ENCODE assay signal across 35 cellular contexts in the genomic region with DNA sequence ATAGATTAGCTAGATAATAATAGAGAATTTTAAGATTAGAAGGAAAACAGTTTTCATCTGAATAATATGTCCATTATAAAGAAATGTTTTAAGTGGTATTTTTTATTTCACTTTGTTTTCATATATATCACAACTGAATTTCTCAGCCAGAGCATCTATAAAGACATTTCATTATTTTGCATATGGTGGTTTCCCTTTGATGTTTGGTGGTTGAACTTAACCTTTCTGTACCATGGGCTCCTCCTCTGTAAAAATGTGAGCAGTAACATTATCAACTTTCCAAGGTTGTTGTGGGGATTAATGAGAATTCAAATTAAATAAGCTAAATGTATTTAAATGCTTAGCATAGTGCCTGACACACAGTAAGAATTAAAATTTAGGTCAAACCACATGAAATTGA.
"Had no signal": no experiment of that assay in that cellular context is flagged by ENCODE, and none has a peak within 500 bp of the region (broad histone marks: within the 10 kb centered on the region; RNA-seq: fewer than 3 reads in every experiment).

No MANE protein-coding gene starts in this region.

- DNase-seq: Karpas-422, Kasumi-1, MG63, MM.1S, MV-4-11, NCI-H1048, NCI-H1092, NCI-H1092 treated with DMSO at 0.1 percent for 48 hours, NCI-H1105, NCI-H1105 treated with DMSO at 0.1 percent for 48 hours, NCI-H1417, NCI-H1417 treated with DMSO at 0.1 percent for 48 hours, NCI-H1436, NCI-H1436 treated with DMSO at 0.1 percent for 48 hours, NCI-H146, NCI-H1694, NCI-H1694 treated with DMSO at 0.1 percent for 48 hours, NCI-H187, NCI-H187 treated with DMSO at 0.1 percent for 48 hours, NCI-H1930, NCI-H2029, NCI-H2029 treated with DMSO at 0.1 percent for 48 hours, NCI-H2081, NCI-H2081 treated with DMSO at 0.1 percent for 48 hours, NCI-H2107, NCI-H2171, NCI-H2171 treated with DMSO at 0.1 percent for 48 hours, NCI-H2227 treated with DMSO at 0.1 percent for 48 hours, NCI-H226, NCI-H345, NCI-H446, NCI-H446 treated with DMSO at 0.1 percent for 48 hours, NCI-H510A, NCI-H510A treated with DMSO at 0.1 percent for 48 hours, NCI-H524 had no signal
